8 cellular contexts compared by ENCODE assay signal in genomic region chr3:39147374-39147709, GRCh38. TPM values are rescaled to one million over a fixed set of nuclear protein-coding genes. Genes with fewer than 3 reads are reported as not detected.
DNase-seq lines count a peak whose midpoint lies in the region; ATAC-seq and TF ChIP-seq lines count a peak whose summit lies in the region.

No MANE protein-coding gene starts in this region.

- H3K4me1 ChIP-seq in cardiac muscle cell (ENCODE audit: low read depth) (peaks cover 58% of the 10 kb centered on the region), left lung (peaks cover 59 to 98% of the 10 kb centered on the region in 2 donors), upper lobe of left lung (peaks cover 84 to 95% (median 90%) of the 10 kb centered on the region in 4 donors)

- TF ChIP-seq CTCF in cardiac muscle cell (IDR thresholded peaks at IDR 0.05; ENCODE audit: low read depth, low read length) (no peak), WI38 (IDR thresholded peaks at IDR 0.05; ENCODE audit: low read depth, low read length) (no peak), left lung (IDR thresholded peaks at IDR 0.05) (no peak), upper lobe of left lung (IDR thresholded peaks at IDR 0.05) (no peak)

- no peak overlapping the region for H3K4me3 ChIP-seq in cardiac muscle cell
- H3K4me3 ChIP-seq in WI38 (ENCODE audit: low read depth, low read length), result peak overlapping the region; percentile 35
- H3K4me3 ChIP-seq in left lung, result peak overlapping the region in 1 of 2 donors; percentile 93
- peak overlapping the region; percentile 18 to 91 (median 72) for H3K4me3 ChIP-seq in upper lobe of left lung

- H3K9me3 ChIP-seq in cardiac muscle cell (ENCODE audit: low read depth) (no peaks in the 10 kb centered on the region), left lung (no peaks in the 10 kb centered on the region), upper lobe of left lung (no peaks in the 10 kb centered on the region)

- 13 to 23% methylated on average over 2 to 5 of the region's 5 CpGs for WGBS in upper lobe of left lung, 2 donors

- no peak for DNase-seq in cardiac muscle cell (ENCODE audit: low read depth in 1 of 2, low spot score in 1 of 2)
- no peak for DNase-seq in Right ventricle myocardium inferior (ENCODE audit: missing footprints)
- DNase-seq in left lung, result no peak
- DNase-seq in upper lobe of left lung, result no peak
- DNase-seq in activated gamma-delta T cell (lab: John Stamatoyannopoulos, UW), result no peak
- DNase-seq in NCI-H82 treated with DMSO at 0.1 percent for 48 hours (lab: John Stamatoyannopoulos, UW; ENCODE audit: unreplicated experiment), result no peak
- no peak for DNase-seq in SKM-1 treated with dmso at 0.1 percent for 144 hours (lab: John Stamatoyannopoulos, UW; ENCODE audit: unreplicated experiment)

- intact Hi-C loops in Right ventricle myocardium inferior (cut with DNase I) (no loop called here), left lung (cut with DNase I) (loop anchor here in 1 of 2 donors (5.0 kb wide), 1 partner anchor 35 kb away; no protein-coding TSS in a partner anchor)

- no peak for ATAC-seq in Right ventricle myocardium inferior
- ATAC-seq in left lung, result no peak
- ATAC-seq in upper lobe of left lung (ENCODE audit: low FRiP score in 2 of 2), result no peak

- H3K27ac ChIP-seq in cardiac muscle cell (peak overlapping the region; percentile 76), left lung (peak overlapping the region; percentile 89 to 99), upper lobe of left lung (peak overlapping the region; percentile 99 to 100 (median 100))

- peak in 1 of 4 donors; percentile 4 for TF ChIP-seq POLR2A in upper lobe of left lung (IDR thresholded peaks at IDR 0.05)

- no peak for TF ChIP-seq EP300 in upper lobe of left lung (IDR thresholded peaks at IDR 0.05)

- H3K27me3 ChIP-seq in cardiac muscle cell, result no peaks in the 10 kb centered on the region
- H3K27me3 ChIP-seq in left lung, result no peaks in the 10 kb centered on the region
- H3K27me3 ChIP-seq in upper lobe of left lung, result no peaks in the 10 kb centered on the region

- H3K36me3 ChIP-seq in cardiac muscle cell, result peaks cover 32% of the 10 kb centered on the region
- peaks cover 0 to 42% of the 10 kb centered on the region in 2 donors for H3K36me3 ChIP-seq in left lung
- H3K36me3 ChIP-seq in upper lobe of left lung, result peaks cover 24 to 81% (median 45%) of the 10 kb centered on the region in 4 donors

RNA-seq across cellular contexts. Expression of gene CSRNP1, which starts 6.0 kb away (rescaled TPM):
- total RNA-seq in cardiac muscle cell (11.0 and 13.6 TPM in 2 replicates), Right ventricle myocardium inferior (12.9 TPM), left lung (10 to 100 TPM; 24.1 to 33.7 TPM), upper lobe of left lung (100 to 1,000 TPM in 1 of 6 donors, 10 to 100 TPM in 5; 32.5 to 128 (median 82.4) TPM)
- 9.6 and 11.7 TPM in 2 replicates for polyA plus RNA-seq in cardiac muscle cell

RNA-seq across cellular contexts. Expression of gene TTC21A, which starts 39.9 kb away (rescaled TPM):
- total RNA-seq in cardiac muscle cell (2.7 and 3.1 TPM in 2 replicates), Right ventricle myocardium inferior (1.2 TPM), left lung (10 to 100 TPM in 1 of 2 donors, 1 to 10 TPM in 1; 7.1 to 10.6 TPM), upper lobe of left lung (10 to 100 TPM in 4 of 6 donors, 1 to 10 TPM in 2; 7.4 to 52.4 (median 14.3) TPM)
- 2.9 and 4.2 TPM in 2 replicates for polyA plus RNA-seq in cardiac muscle cell

RNA-seq across cellular contexts. Expression of gene GORASP1, which starts 39.9 kb away (rescaled TPM):
- 128 and 135 TPM in 2 replicates for total RNA-seq in cardiac muscle cell
- 69.3 and 70.3 TPM in 2 replicates for polyA plus RNA-seq in cardiac muscle cell
- 45.6 TPM for total RNA-seq in Right ventricle myocardium inferior
- total RNA-seq in left lung, result 10 to 100 TPM; 62.5 to 63.2 TPM
- total RNA-seq in upper lobe of left lung, result 10 to 100 TPM; 71.1 to 99.5 (median 79.8) TPM

RNA-seq across cellular contexts. Expression of gene XIRP1, which starts 45.1 kb away (rescaled TPM):
- total RNA-seq in cardiac muscle cell, result 195 and 315 TPM in 2 replicates
- 136 and 199 TPM in 2 replicates for polyA plus RNA-seq in cardiac muscle cell
- 317 TPM for total RNA-seq in Right ventricle myocardium inferior
- total RNA-seq in left lung, result under 1 TPM; 0.09 to 0.18 TPM
- 1 to 10 TPM in 1 of 6 donors, under 1 TPM in 2, not detected in 3; 0.07 to 1.2 (median 0.10) TPM for total RNA-seq in upper lobe of left lung
